In genomic region chr5:157913575-157913974, GRCh38 we compare ENCODE assay signal across 14 cellular contexts. TPM values are rescaled to one million over a fixed set of nuclear protein-coding genes. Genes with fewer than 3 reads are reported as not detected.
DNase-seq lines count a peak whose midpoint lies in the region; ATAC-seq, FAIRE-seq and TF ChIP-seq lines count a peak whose summit lies in the region.
"Had no signal": no experiment of that assay in that cellular context is flagged by ENCODE, and none has a peak within 500 bp of the region (broad histone marks: within the 10 kb centered on the region; RNA-seq: fewer than 3 reads in every experiment).

No MANE protein-coding gene starts in this region.

- intact Hi-C loops in HepG2 (cut with micrococcal nuclease; ENCODE audit: unreplicated experiment) = no loop called here

- no peak for TF ChIP-seq RAD21 in HepG2 (CRISPR knock-in tag; IDR thresholded peaks at IDR 0.05)

- H2AFZ ChIP-seq in parathyroid adenoma (peak overlapping the region; percentile 5), HepG2 (ENCODE audit: low read length) (no peak overlapping the region)

- no peaks in the 10 kb centered on the region for H3K9me3 ChIP-seq in parathyroid adenoma (ENCODE audit: control insufficient read depth, low read length)
- H3K9me3 ChIP-seq in HepG2 (ENCODE audit: low read length) = no peaks in the 10 kb centered on the region
- H3K9me3 ChIP-seq: mucosa of descending colon, psoas muscle, uterus had no signal

- TF ChIP-seq CTCF in parathyroid adenoma (IDR thresholded peaks at IDR 0.05) = no peak
- no peak for TF ChIP-seq CTCF in foreskin fibroblast (IDR thresholded peaks at IDR 0.05; ENCODE audit: low read depth, low read length)
- TF ChIP-seq CTCF in HepG2 (CRISPR knock-in tag; IDR thresholded peaks at IDR 0.05) = no peak

- H3K9ac ChIP-seq in parathyroid adenoma (no peak overlapping the region), HepG2 (ENCODE audit: insufficient read depth, low read depth, low read length) (no peak overlapping the region)

- no peak for ATAC-seq in HepG2
- ATAC-seq in GM18519 (IDR thresholded peaks at IDR 0.05; ENCODE audit: low FRiP score, unreplicated experiment) = no peak
- ATAC-seq in HG03342 (IDR thresholded peaks at IDR 0.05; ENCODE audit: unreplicated experiment) = no peak
- ATAC-seq: psoas muscle had no signal

- H3K79me2 ChIP-seq in parathyroid adenoma (no peaks in the 10 kb centered on the region), HepG2 (ENCODE audit: insufficient read depth, low read length) (no peaks in the 10 kb centered on the region)

- TF ChIP-seq EP300 in HepG2 (IDR thresholded peaks at IDR 0.05; ENCODE audit: low read depth in 2 of 2, low read length in 2 of 2) (no peak), HepG2 (CRISPR knock-in tag; IDR thresholded peaks at IDR 0.05; ENCODE audit: borderline replicate concordance) (no peak)

- no peaks in the 10 kb centered on the region for H3K27me3 ChIP-seq in parathyroid adenoma (ENCODE audit: control insufficient read depth, insufficient read depth, low read length)
- no peaks in the 10 kb centered on the region for H3K27me3 ChIP-seq in HepG2 (ENCODE audit: control insufficient read depth in 1 of 2, insufficient read depth in 2 of 2, low read length in 2 of 2)
- H3K27me3 ChIP-seq: uterus had no signal

- POLR2A ChIA-PET in HepG2 (lab: Yijun Ruan, JAX) = no interaction called here

- H3K36me3 ChIP-seq in parathyroid adenoma (ENCODE audit: control insufficient read depth, insufficient read depth, low read length) (no peaks in the 10 kb centered on the region), HepG2 (replicated peaks in 1 of 2; ENCODE audit: control insufficient read depth in 1 of 2, insufficient read depth in 2 of 2, low read length in 2 of 2) (no peaks in the 10 kb centered on the region)
- H3K36me3 ChIP-seq: uterus had no signal

- WGBS in HepG2 (ENCODE audit: low lambda C conversion rate) = 20% methylated on average over 2 of the region's 2 CpGs

- in situ Hi-C loops in HepG2 (cut with HindIII; ENCODE audit: extremely low pct_ligation_motif_present, low pct_unique_long_range_greater_than_20kb) = loop anchor here (10.0 kb wide), 1 partner anchor 89 kb away; no protein-coding TSS in a partner anchor

- FAIRE-seq in HepG2 (lab: Jason Lieb, UNC) = no peak
- FAIRE-seq: GM12878 had no signal

- no TSS peak for BruUV-seq in HepG2 (replicated peaks; lab: Mats Ljungman, UMichigan)

- no peaks in the 10 kb centered on the region for H4K20me1 ChIP-seq in HepG2 (ENCODE audit: insufficient read depth, low read length)

- H3K4me3 ChIP-seq in parathyroid adenoma (ENCODE audit: low read depth, low read length) (peak overlapping the region; percentile 17), foreskin fibroblast (ENCODE audit: low read depth in 1 of 2, low read length in 2 of 2) (no peak overlapping the region), HepG2 (replicated peaks in 1 of 3; ENCODE audit: insufficient read depth in 1 of 3, low read depth in 2 of 3, low read length in 3 of 3) (no peak overlapping the region)
- H3K4me3 ChIP-seq: GM12878, mucosa of descending colon, psoas muscle, uterus had no signal

- DNase-seq in ELF-1 (ENCODE audit: low read depth, low spot score) (peak; percentile 54), NCI-H345 (lab: John Stamatoyannopoulos, UW) (peak; percentile 86), ecto neural progenitor cell (ENCODE audit: low spot score) (peak; percentile 53), foreskin fibroblast (no peak), HepG2 (ENCODE audit: low spot score) (no peak)
- DNase-seq: NCI-H1105; psoas muscle; stimulated activated CD8-positive, alpha-beta memory T cell treated with anti-CD3 and anti-CD28 coated beads, Interleukin-4, amount 100 ng/mL, for 48 hours; uterus had no signal

- TF ChIP-seq POLR2A in HepG2 (IDR thresholded peaks at IDR 0.05; ENCODE audit: insufficient read depth in 1 of 2, low read depth in 2 of 2, low read length in 2 of 2) = no peak

- peak overlapping the region; percentile 75 for H3K27ac ChIP-seq in parathyroid adenoma
- no peak overlapping the region for H3K27ac ChIP-seq in HepG2 (ENCODE audit: extremely low read length, insufficient read depth, low read length)
- H3K27ac ChIP-seq: psoas muscle, uterus had no signal

- peaks cover 37% of the 10 kb centered on the region for H3K4me1 ChIP-seq in parathyroid adenoma
- peaks cover 6% of the 10 kb centered on the region; the same call in 1 of the 2 replicates for H3K4me1 ChIP-seq in HepG2 (ENCODE audit: insufficient read depth, low read length)
- H3K4me1 ChIP-seq: uterus had no signal

- H3K4me2 ChIP-seq in parathyroid adenoma (ENCODE audit: low read length) = no peak overlapping the region
- H3K4me2 ChIP-seq in HepG2 (ENCODE audit: low read depth, low read length) = no peak overlapping the region

- CTCF ChIA-PET in HepG2 (lab: Yijun Ruan, JAX; ENCODE audit: low intra/inter-chr PET ratio, low total read pairs) = no interaction called here

TF ChIP-seq in HepG2, 621 proteins besides CTCF, POLR2A, EP300 and RAD21 (continues in another document):
- TF ChIP-seq, protein P1, sequence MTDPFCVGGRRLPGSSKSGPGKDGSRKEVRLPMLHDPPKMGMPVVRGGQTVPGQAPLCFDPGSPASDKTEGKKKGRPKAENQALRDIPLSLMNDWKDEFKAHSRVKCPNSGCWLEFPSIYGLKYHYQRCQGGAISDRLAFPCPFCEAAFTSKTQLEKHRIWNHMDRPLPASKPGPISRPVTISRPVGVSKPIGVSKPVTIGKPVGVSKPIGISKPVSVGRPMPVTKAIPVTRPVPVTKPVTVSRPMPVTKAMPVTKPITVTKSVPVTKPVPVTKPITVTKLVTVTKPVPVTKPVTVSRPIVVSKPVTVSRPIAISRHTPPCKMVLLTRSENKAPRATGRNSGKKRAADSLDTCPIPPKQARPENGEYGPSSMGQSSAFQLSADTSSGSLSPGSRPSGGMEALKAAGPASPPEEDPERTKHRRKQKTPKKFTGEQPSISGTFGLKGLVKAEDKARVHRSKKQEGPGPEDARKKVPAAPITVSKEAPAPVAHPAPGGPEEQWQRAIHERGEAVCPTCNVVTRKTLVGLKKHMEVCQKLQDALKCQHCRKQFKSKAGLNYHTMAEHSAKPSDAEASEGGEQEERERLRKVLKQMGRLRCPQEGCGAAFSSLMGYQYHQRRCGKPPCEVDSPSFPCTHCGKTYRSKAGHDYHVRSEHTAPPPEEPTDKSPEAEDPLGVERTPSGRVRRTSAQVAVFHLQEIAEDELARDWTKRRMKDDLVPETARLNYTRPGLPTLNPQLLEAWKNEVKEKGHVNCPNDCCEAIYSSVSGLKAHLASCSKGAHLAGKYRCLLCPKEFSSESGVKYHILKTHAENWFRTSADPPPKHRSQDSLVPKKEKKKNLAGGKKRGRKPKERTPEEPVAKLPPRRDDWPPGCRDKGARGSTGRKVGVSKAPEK (CRISPR knock-in tag; IDR thresholded peaks at IDR 0.05; ENCODE audit: borderline replicate concordance) = no peak
- TF ChIP-seq, protein P2, sequence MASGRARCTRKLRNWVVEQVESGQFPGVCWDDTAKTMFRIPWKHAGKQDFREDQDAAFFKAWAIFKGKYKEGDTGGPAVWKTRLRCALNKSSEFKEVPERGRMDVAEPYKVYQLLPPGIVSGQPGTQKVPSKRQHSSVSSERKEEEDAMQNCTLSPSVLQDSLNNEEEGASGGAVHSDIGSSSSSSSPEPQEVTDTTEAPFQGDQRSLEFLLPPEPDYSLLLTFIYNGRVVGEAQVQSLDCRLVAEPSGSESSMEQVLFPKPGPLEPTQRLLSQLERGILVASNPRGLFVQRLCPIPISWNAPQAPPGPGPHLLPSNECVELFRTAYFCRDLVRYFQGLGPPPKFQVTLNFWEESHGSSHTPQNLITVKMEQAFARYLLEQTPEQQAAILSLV (CRISPR knock-in tag; IDR thresholded peaks at IDR 0.05; ENCODE audit: borderline replicate concordance) = no peak

RNA-seq across cellular contexts. Expression of gene CLINT1, which starts 54.6 kb away (rescaled TPM):
- total RNA-seq in HepG2 (2016; rRNA removed; fragmentation: Illumina TruSeq; extraction: Trizol) = 64.0 and 82.9 TPM in 2 replicates
- 7.8 and 9.3 TPM in 2 replicates for total RNA-seq in HepG2 (2016; cell fraction: cytosol; rRNA removed; fragmentation: Illumina TruSeq; extraction: Trizol; ENCODE audit: low read depth)
- total RNA-seq in HepG2 (2016; cell fraction: insoluble cytoplasmic fraction; rRNA removed; fragmentation: Illumina TruSeq; extraction: Trizol) = 63.2 and 76.8 TPM in 2 replicates
- total RNA-seq in HepG2 (2016; cell fraction: membrane; rRNA removed; fragmentation: Illumina TruSeq; extraction: Trizol) = 19.7 and 23.3 TPM in 2 replicates
- total RNA-seq in HepG2 (2016; cell fraction: nucleus; rRNA removed; fragmentation: Illumina TruSeq; extraction: Trizol) = 55.0 and 63.4 TPM in 2 replicates
- polyA plus RNA-seq in HepG2 (2011; rRNA removed) = 104 and 119 TPM in 2 replicates
- 86.7 and 91.6 TPM in 2 replicates for polyA plus RNA-seq in HepG2 (2011; cell fraction: cytosol; rRNA removed)
- polyA plus RNA-seq in HepG2 (2011; cell fraction: nucleus; rRNA removed) = 138 and 160 TPM in 2 replicates
- 44.7 and 46.4 TPM in 2 replicates for polyA plus RNA-seq in HepG2 (2012)
- polyA plus RNA-seq in HepG2 (2016; cell fraction: cytosol; fragmentation: Illumina TruSeq; extraction: Trizol; ENCODE audit: low read depth) = 2.5 and 3.0 TPM in 2 replicates
- polyA plus RNA-seq in HepG2 (2016; cell fraction: insoluble cytoplasmic fraction; fragmentation: Illumina TruSeq; extraction: Trizol; ENCODE audit: low read depth) = 70.7 and 71.6 TPM in 2 replicates
- 8.3 and 8.8 TPM in 2 replicates for polyA plus RNA-seq in HepG2 (2016; cell fraction: membrane; fragmentation: Illumina TruSeq; extraction: Trizol; ENCODE audit: low read depth)
- 88.3 and 90.6 TPM in 2 replicates for polyA plus RNA-seq in HepG2 (2016; cell fraction: nucleus; fragmentation: Illumina TruSeq; extraction: Trizol; ENCODE audit: insufficient read depth, low read depth)
- polyA minus RNA-seq in HepG2 (2011; rRNA and poly(A)+ RNA removed; ENCODE audit: low replicate concordance) = 263 and 323 TPM in 2 replicates
- 52.7 and 54.0 TPM in 2 replicates for polyA minus RNA-seq in HepG2 (2011; cell fraction: cytosol; rRNA and poly(A)+ RNA removed)
- 71.2 and 76.1 TPM in 2 replicates for polyA minus RNA-seq in HepG2 (2011; cell fraction: nucleus; rRNA and poly(A)+ RNA removed)

Comparison
In these comparisons a context has a peak if more than half of its experiments do, and no peak if none do; other contexts are left out.
1. DNase-seq: peak in ELF-1 (single experiment), NCI-H345 (single experiment) and ecto neural progenitor cell (single experiment); none in foreskin fibroblast (0 of 2) and HepG2 (single experiment).